In the genomic region with DNA sequence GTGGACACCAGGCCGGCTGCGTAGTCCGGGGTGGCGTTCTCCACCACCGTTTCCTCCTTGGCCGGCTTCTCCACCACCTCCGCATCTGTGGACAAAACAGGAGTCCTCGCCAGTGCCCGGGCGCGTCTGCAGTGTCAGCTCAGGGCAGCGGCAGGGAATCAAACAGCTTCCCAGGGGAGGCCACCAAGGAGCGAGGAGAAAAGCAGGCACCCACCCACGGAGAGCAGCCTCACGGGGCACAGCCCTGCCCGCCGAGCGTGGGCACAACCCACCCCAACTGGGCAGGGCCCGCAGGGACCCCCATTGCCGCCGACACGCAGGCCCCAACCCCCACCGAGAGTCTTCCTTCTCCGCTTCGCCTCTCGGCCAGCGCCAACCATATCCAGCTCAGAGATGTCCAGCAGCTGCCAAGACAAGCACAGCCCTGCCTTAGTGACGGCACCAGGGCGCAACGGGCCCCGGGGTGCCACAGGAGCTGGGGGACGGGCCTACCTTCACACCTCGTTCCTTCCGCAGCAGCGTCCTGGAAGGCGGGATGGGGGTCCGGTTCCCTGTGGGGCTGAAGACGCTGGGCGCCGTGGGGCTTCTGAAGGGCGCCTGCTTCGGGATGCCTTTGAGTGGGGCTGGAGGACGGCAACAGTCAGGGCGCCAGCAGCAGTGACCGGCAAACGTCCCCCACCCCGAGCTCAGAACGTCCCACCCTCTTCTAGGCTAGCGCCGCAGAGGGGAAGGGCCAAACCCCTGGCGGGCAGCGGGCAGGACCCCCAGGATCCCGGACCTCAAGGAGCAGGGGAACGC, we compare ENCODE assay signal across 1 cellular context.
TF ChIP-seq lines count a peak whose summit lies in the region.

No MANE protein-coding gene starts in this region.

TF ChIP-seq in K562, 482 proteins besides CTCF, POLR2A, EP300 and RAD21:
- TF ChIP-seq POLR3G (IDR thresholded peaks at IDR 0.05; ENCODE audit: extremely low read depth, insufficient read length, insufficient replicate concordance) = no peak
- TF ChIP-seq POLR2G (IDR thresholded peaks at IDR 0.05; ENCODE audit: low read depth, low read length) = peak; percentile 60
- TF ChIP-seq PYGO2 (tag; IDR thresholded peaks at IDR 0.05) = no peak
- TF ChIP-seq, protein P1, sequence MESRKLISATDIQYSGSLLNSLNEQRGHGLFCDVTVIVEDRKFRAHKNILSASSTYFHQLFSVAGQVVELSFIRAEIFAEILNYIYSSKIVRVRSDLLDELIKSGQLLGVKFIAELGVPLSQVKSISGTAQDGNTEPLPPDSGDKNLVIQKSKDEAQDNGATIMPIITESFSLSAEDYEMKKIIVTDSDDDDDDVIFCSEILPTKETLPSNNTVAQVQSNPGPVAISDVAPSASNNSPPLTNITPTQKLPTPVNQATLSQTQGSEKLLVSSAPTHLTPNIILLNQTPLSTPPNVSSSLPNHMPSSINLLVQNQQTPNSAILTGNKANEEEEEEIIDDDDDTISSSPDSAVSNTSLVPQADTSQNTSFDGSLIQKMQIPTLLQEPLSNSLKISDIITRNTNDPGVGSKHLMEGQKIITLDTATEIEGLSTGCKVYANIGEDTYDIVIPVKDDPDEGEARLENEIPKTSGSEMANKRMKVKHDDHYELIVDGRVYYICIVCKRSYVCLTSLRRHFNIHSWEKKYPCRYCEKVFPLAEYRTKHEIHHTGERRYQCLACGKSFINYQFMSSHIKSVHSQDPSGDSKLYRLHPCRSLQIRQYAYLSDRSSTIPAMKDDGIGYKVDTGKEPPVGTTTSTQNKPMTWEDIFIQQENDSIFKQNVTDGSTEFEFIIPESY (CRISPR knock-in tag; IDR thresholded peaks at IDR 0.05) = peak; percentile 70
- no peak for TF ChIP-seq MCM3 (IDR thresholded peaks at IDR 0.05)
- TF ChIP-seq HNRNPL (IDR thresholded peaks at IDR 0.05; ENCODE audit: low read depth, low read length) = peak; percentile 44; the same call in 1 of the 2 replicates
- no peak for TF ChIP-seq ZNF384 (IDR thresholded peaks at IDR 0.05; ENCODE audit: low read depth, low read length)
- no peak for TF ChIP-seq EP400 (IDR thresholded peaks at IDR 0.05)
- no peak for TF ChIP-seq SMC3 (conservative IDR thresholded peaks at IDR 0.05; ENCODE audit: insufficient read depth, low read depth, low read length)
